In the genomic region with DNA sequence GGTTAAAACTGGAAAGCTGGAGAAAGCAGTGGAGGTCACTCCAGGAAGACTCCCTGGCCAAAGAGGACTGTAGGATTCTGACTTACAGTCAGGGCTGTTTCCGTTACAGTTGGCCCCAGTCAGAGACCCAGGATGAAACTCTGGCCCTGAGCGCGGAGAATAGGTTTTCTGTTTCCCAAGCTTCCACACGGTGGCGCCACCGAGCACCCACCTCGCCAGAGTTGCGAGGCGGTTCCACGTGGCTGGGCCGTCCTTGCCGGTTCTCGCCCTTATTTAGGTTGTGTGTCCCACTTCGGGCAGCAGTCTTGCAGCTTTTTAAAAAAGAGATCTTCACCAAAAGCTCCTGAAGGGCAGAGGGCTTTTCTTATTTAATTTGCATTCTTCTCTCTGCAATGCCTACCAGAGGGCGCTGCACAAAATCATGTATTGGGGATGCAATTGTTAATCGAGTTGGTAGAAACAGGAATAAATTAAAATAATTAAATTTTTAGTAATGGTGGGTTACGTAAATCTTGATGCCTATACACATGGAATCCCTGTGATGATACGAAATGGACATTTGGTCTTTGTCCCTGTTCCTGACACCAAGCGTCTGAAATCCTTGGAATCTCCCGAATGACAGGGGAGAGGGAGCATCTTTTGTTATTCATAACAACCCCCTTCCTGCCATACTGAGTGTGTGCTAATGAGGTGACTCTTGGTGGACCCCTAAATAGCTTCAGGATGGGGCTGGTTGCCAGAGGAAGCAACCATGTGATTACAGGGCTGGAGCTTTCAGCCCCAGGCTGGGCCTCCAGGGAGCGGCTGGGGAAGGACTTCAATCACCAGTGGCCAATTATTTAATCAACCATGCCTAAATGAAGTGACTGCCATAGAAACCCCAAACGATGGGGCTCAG, we compare ENCODE assay signal across 8 cellular contexts. TPM values are rescaled to one million over a fixed set of nuclear protein-coding genes. Genes with fewer than 3 reads are reported as not detected.
A peak's percentile ranks its signal among the peaks of the same experiment; 100 is the strongest.
DNase-seq lines count a peak whose midpoint lies in the region; ATAC-seq and TF ChIP-seq lines count a peak whose summit lies in the region.

No MANE protein-coding gene starts in this region.

- H3K4me3 ChIP-seq in MG63 (no peak overlapping the region), epithelial cell of esophagus (ENCODE audit: low read length) (no peak overlapping the region)

- no peaks in the 10 kb centered on the region for H3K36me3 ChIP-seq in MG63

- TF ChIP-seq CTCF in epithelial cell of esophagus (IDR thresholded peaks at IDR 0.05; ENCODE audit: insufficient read depth, low read depth, low read length, missing control alignments): peak; percentile 76

- H3K27me3 ChIP-seq in MG63: no peaks in the 10 kb centered on the region; the same call in 1 of the 2 replicates

- peaks cover 5% of the 10 kb centered on the region for H3K9me3 ChIP-seq in MG63

- in situ Hi-C loops in G401 (cut with HindIII; ENCODE audit: low sequenced_read_pairs): loop anchor here (10.0 kb wide), 1 partner anchor 111 kb away; a partner anchor contains a TSS

- no peak overlapping the region for H3K4me3 Mint-ChIP-seq in activated CD4-positive, alpha-beta memory T cell treated with anti-CD3 and anti-CD28 coated beads for 36 hours
- no peak overlapping the region for H3K4me3 Mint-ChIP-seq in naive thymus-derived CD8-positive, alpha-beta T cell
- H3K4me3 Mint-ChIP-seq in stimulated activated naive CD8-positive, alpha-beta T cell treated with anti-CD3 and anti-CD28 coated beads, Interleukin-15, amount 100 ng/mL, for 72 hours: no peak overlapping the region

- peaks cover 21% of the 10 kb centered on the region for H3K27me3 Mint-ChIP-seq in activated CD4-positive, alpha-beta memory T cell treated with anti-CD3 and anti-CD28 coated beads for 36 hours
- peaks cover 11 to 26% (median 24%) of the 10 kb centered on the region in 5 donors for H3K27me3 Mint-ChIP-seq in naive thymus-derived CD8-positive, alpha-beta T cell
- H3K27me3 Mint-ChIP-seq in stimulated activated naive CD8-positive, alpha-beta T cell treated with anti-CD3 and anti-CD28 coated beads, Interleukin-15, amount 100 ng/mL, for 72 hours: peaks cover 48% of the 10 kb centered on the region

- CTCF ChIA-PET in activated CD4-positive, alpha-beta memory T cell treated with anti-CD3 and anti-CD28 coated beads for 36 hours (lab: Charles Lee): interaction anchor here (0.6 to 3.2 kb wide), 14 partner anchors 9 to 623 kb away, joined by 3 to 33 read pairs (median 4); no protein-coding TSS in a partner anchor

- H3K36me3 Mint-ChIP-seq in activated CD4-positive, alpha-beta memory T cell treated with anti-CD3 and anti-CD28 coated beads for 36 hours: no peaks in the 10 kb centered on the region
- peaks cover 0 to 6% (median 3%) of the 10 kb centered on the region in 3 donors for H3K36me3 Mint-ChIP-seq in naive thymus-derived CD8-positive, alpha-beta T cell

- H3K27ac Mint-ChIP-seq in activated CD4-positive, alpha-beta memory T cell treated with anti-CD3 and anti-CD28 coated beads for 36 hours: no peak overlapping the region
- H3K27ac Mint-ChIP-seq in naive thymus-derived CD8-positive, alpha-beta T cell: no peak overlapping the region
- H3K27ac Mint-ChIP-seq in stimulated activated naive CD8-positive, alpha-beta T cell treated with anti-CD3 and anti-CD28 coated beads, Interleukin-15, amount 100 ng/mL, for 72 hours: no peak overlapping the region

- POLR2A ChIA-PET in activated CD4-positive, alpha-beta memory T cell treated with anti-CD3 and anti-CD28 coated beads for 36 hours (lab: Charles Lee): no interaction called here
- POLR2A ChIA-PET in naive thymus-derived CD8-positive, alpha-beta T cell (lab: Charles Lee): interaction anchor here (0.7 kb wide), 1 partner anchor 29 kb away, joined by 3 read pairs; no protein-coding TSS in a partner anchor

- DNase-seq in G401 (ENCODE audit: low spot score) (peak; percentile 2), MG63 (peak; percentile 62), epithelial cell of esophagus (ENCODE audit: low read depth) (peak; percentile 46)
- peak; percentile 77 for DNase-seq in activated CD4-positive, alpha-beta memory T cell treated with anti-CD3 and anti-CD28 coated beads for 36 hours
- peak; percentile 12 to 71 (median 51) for DNase-seq in naive thymus-derived CD8-positive, alpha-beta T cell
- DNase-seq in stimulated activated naive CD8-positive, alpha-beta T cell treated with anti-CD3 and anti-CD28 coated beads, Interleukin-15, amount 100 ng/mL, for 72 hours: peak; percentile 64 to 66

- intact Hi-C loops in activated CD4-positive, alpha-beta memory T cell treated with anti-CD3 and anti-CD28 coated beads for 36 hours (cut with micrococcal nuclease): loop anchor here (1.0 kb wide), 1 partner anchor 29 kb away; no protein-coding TSS in a partner anchor

- no peaks in the 10 kb centered on the region for H3K4me1 Mint-ChIP-seq in activated CD4-positive, alpha-beta memory T cell treated with anti-CD3 and anti-CD28 coated beads for 36 hours (ENCODE audit: low read depth)
- H3K4me1 Mint-ChIP-seq in naive thymus-derived CD8-positive, alpha-beta T cell: peaks cover 0 to 4% (median 0%) of the 10 kb centered on the region in 4 donors
- H3K4me1 Mint-ChIP-seq in stimulated activated naive CD8-positive, alpha-beta T cell treated with anti-CD3 and anti-CD28 coated beads, Interleukin-15, amount 100 ng/mL, for 72 hours: peaks cover 4% of the 10 kb centered on the region

- H3K9me3 Mint-ChIP-seq in activated CD4-positive, alpha-beta memory T cell treated with anti-CD3 and anti-CD28 coated beads for 36 hours: no peaks in the 10 kb centered on the region
- peaks cover 0 to 9% (median 5%) of the 10 kb centered on the region in 9 donors for H3K9me3 Mint-ChIP-seq in naive thymus-derived CD8-positive, alpha-beta T cell
- peaks cover 5 to 9% of the 10 kb centered on the region in 2 donors for H3K9me3 Mint-ChIP-seq in stimulated activated naive CD8-positive, alpha-beta T cell treated with anti-CD3 and anti-CD28 coated beads, Interleukin-15, amount 100 ng/mL, for 72 hours

- ATAC-seq in naive thymus-derived CD8-positive, alpha-beta T cell: peak; percentile 75 to 76
- peak; percentile 79 for ATAC-seq in stimulated activated naive CD8-positive, alpha-beta T cell treated with anti-CD3 and anti-CD28 coated beads, Interleukin-15, amount 100 ng/mL, for 72 hours
- ATAC-seq in HG02610 (IDR thresholded peaks at IDR 0.05; ENCODE audit: unreplicated experiment) (no peak), HG02623 (IDR thresholded peaks at IDR 0.05; ENCODE audit: unreplicated experiment) (no peak)

RNA-seq across cellular contexts. Expression of a gene that starts 5.5 kb away (rescaled TPM):
- total RNA-seq in G401 (2014; rRNA removed; shearing (Covaris generic)): not detected in 2 replicates
- total RNA-seq in MG63 (2014; rRNA removed; shearing (Covaris generic); ENCODE audit: low replicate concordance): not detected in 2 replicates
- total RNA-seq in activated CD4-positive, alpha-beta memory T cell treated with anti-CD3 and anti-CD28 coated beads for 36 hours: not detected
- not detected for total RNA-seq in naive thymus-derived CD8-positive, alpha-beta T cell
- polyA plus RNA-seq in naive thymus-derived CD8-positive, alpha-beta T cell: not detected

RNA-seq across cellular contexts. Expression of a gene that starts 49.7 kb away (rescaled TPM):
- total RNA-seq in G401 (2014; rRNA removed; shearing (Covaris generic)): not detected in 2 replicates
- not detected in 2 replicates for total RNA-seq in MG63 (2014; rRNA removed; shearing (Covaris generic); ENCODE audit: low replicate concordance)
- total RNA-seq in activated CD4-positive, alpha-beta memory T cell treated with anti-CD3 and anti-CD28 coated beads for 36 hours: not detected
- not detected for total RNA-seq in naive thymus-derived CD8-positive, alpha-beta T cell
- polyA plus RNA-seq in naive thymus-derived CD8-positive, alpha-beta T cell: not detected

Comparison
In these comparisons a context has a peak if more than half of its experiments do, and no peak if none do; other contexts are left out.
1. DNase-seq: peak in every context shown above with its lines; median percentile 77 in activated CD4-positive, alpha-beta memory T cell treated with anti-CD3 and anti-CD28 coated beads for 36 hours; 65 in stimulated activated naive CD8-positive, alpha-beta T cell treated with anti-CD3 and anti-CD28 coated beads, Interleukin-15, amount 100 ng/mL, for 72 hours; 62 in MG63; 51 in naive thymus-derived CD8-positive, alpha-beta T cell; 46 in epithelial cell of esophagus; 2 in G401.
2. ATAC-seq: peak in naive thymus-derived CD8-positive, alpha-beta T cell (2 of 2) and stimulated activated naive CD8-positive, alpha-beta T cell treated with anti-CD3 and anti-CD28 coated beads, Interleukin-15, amount 100 ng/mL, for 72 hours (single experiment); none in HG02610 (single experiment) and HG02623 (single experiment).